ENCODE assay signal across 11 cellular contexts in genomic region chr4:40321671-40322131, GRCh38. TPM values are rescaled to one million over a fixed set of nuclear protein-coding genes. Genes with fewer than 3 reads are reported as not detected.
DNase-seq lines count a peak whose midpoint lies in the region; ATAC-seq, FAIRE-seq and TF ChIP-seq lines count a peak whose summit lies in the region.
"Had no signal": no experiment of that assay in that cellular context is flagged by ENCODE, and none has a peak within 500 bp of the region (broad histone marks: within the 10 kb centered on the region; RNA-seq: fewer than 3 reads in every experiment).

No MANE protein-coding gene starts in this region.

- TF ChIP-seq POLR2A in breast epithelium (IDR thresholded peaks at IDR 0.05), result no peak

- H3K27ac Mint-ChIP-seq in nephron, result peak overlapping the region; percentile 39 to 52 (median 48)
- H3K27ac Mint-ChIP-seq: activated CD4-positive, alpha-beta memory T cell treated with anti-CD3 and anti-CD28 coated beads for 36 hours had no signal

- intact Hi-C loops in breast epithelium (cut with DNase I; ENCODE audit: low total_unique reads), result no loop called here

- TF ChIP-seq CTCF in breast epithelium (IDR thresholded peaks at IDR 0.05), result no peak
- TF ChIP-seq CTCF in nephron (IDR thresholded peaks at IDR 0.05; ENCODE audit: unreplicated experiment in 3 of 3), result no peak

- no peak overlapping the region for H3K4me3 Mint-ChIP-seq in nephron
- H3K4me3 Mint-ChIP-seq: activated CD4-positive, alpha-beta memory T cell treated with anti-CD3 and anti-CD28 coated beads for 36 hours; central memory CD8-positive, alpha-beta T cell had no signal

- H3K4me3 ChIP-seq in breast epithelium, result no peak overlapping the region

- H3K27me3 Mint-ChIP-seq in nephron (ENCODE audit: low read depth), result peaks cover 4% of the 10 kb centered on the region
- H3K27me3 Mint-ChIP-seq: activated CD4-positive, alpha-beta memory T cell treated with anti-CD3 and anti-CD28 coated beads for 36 hours; central memory CD8-positive, alpha-beta T cell had no signal

- H3K27ac ChIP-seq in breast epithelium, result peak overlapping the region; percentile 19 to 27

- H3K27me3 ChIP-seq in breast epithelium, result no peaks in the 10 kb centered on the region

- H3K36me3 ChIP-seq in breast epithelium, result no peaks in the 10 kb centered on the region

- FAIRE-seq in GM19239 (lab: Jason Lieb, UNC), result no peak

- ATAC-seq in HG03097 (IDR thresholded peaks at IDR 0.05; ENCODE audit: low FRiP score, unreplicated experiment), result no peak

- H3K36me3 Mint-ChIP-seq in nephron (ENCODE audit: low read depth), result no peaks in the 10 kb centered on the region
- H3K36me3 Mint-ChIP-seq: activated CD4-positive, alpha-beta memory T cell treated with anti-CD3 and anti-CD28 coated beads for 36 hours had no signal

- H3K4me1 Mint-ChIP-seq in nephron, result peaks cover 28% of the 10 kb centered on the region

- H3K9me3 ChIP-seq in breast epithelium, result no peaks in the 10 kb centered on the region

- DNase-seq in EH (ENCODE audit: low read depth) (peak; percentile 95), NCI-H2081 (lab: John Stamatoyannopoulos, UW) (peak; percentile 59 to 77), breast epithelium (ENCODE audit: low spot score in 2 of 2) (no peak), GM19239 (ENCODE audit: insufficient read length, low spot score) (no peak), SK-N-DZ (ENCODE audit: low spot score) (no peak), GM19238 (ENCODE audit: insufficient read length, low spot score) (no peak)
- DNase-seq: activated CD4-positive, alpha-beta memory T cell treated with anti-CD3 and anti-CD28 coated beads for 36 hours; retina had no signal

- H3K4me1 ChIP-seq in breast epithelium, result no peaks in the 10 kb centered on the region

- H3K9me3 Mint-ChIP-seq in nephron, result no peaks in the 10 kb centered on the region
- H3K9me3 Mint-ChIP-seq: activated CD4-positive, alpha-beta memory T cell treated with anti-CD3 and anti-CD28 coated beads for 36 hours; central memory CD8-positive, alpha-beta T cell had no signal

RNA-seq across cellular contexts. Expression of gene CHRNA9, which starts 13.4 kb away (rescaled TPM):
- total RNA-seq in breast epithelium, result not detected
- 22.3 and 23.4 TPM in 2 replicates for polyA plus RNA-seq in SK-N-DZ (2014; cell fraction: cytosol; rRNA removed)
- 6.9 and 7.5 TPM in 2 replicates for polyA plus RNA-seq in SK-N-DZ (2014; cell fraction: nucleus; rRNA removed)

Comparison
In these comparisons a context has a peak if more than half of its experiments do, and no peak if none do; other contexts are left out.
1. DNase-seq: peak in EH (single experiment) and NCI-H2081 (2 of 2); none in breast epithelium (0 of 2), GM19239 (single experiment), SK-N-DZ (single experiment) and GM19238 (single experiment).